Comparison of ENCODE assay signal across 25 cellular contexts in genomic region chr15:28129261-28129848, GRCh38. TPM values are rescaled to one million over a fixed set of nuclear protein-coding genes. Genes with fewer than 3 reads are reported as not detected.
"Had no signal": no experiment of that assay in that cellular context is flagged by ENCODE, and none has a peak within 500 bp of the region (broad histone marks: within the 10 kb centered on the region; RNA-seq: fewer than 3 reads in every experiment).

No MANE protein-coding gene starts in this region.

- H3K4me3 ChIP-seq: breast epithelium, lower lobe of right lung, neural progenitor cell, sigmoid colon, smooth muscle cell, upper lobe of left lung had no signal

- H3K4me1 Mint-ChIP-seq: activated naive CD8-positive, alpha-beta T cell treated with anti-CD3 and anti-CD28 coated beads for 36 hours; activated T-helper 17 cell treated with anti-CD3 and anti-CD28 coated beads, Interleukin-2, amount 50 U/mL, for 72 hours; neural progenitor cell had no signal

- H3K9me3 Mint-ChIP-seq: activated CD4-positive, alpha-beta memory T cell treated with anti-CD3 and anti-CD28 coated beads, Interleukin-2, amount 10 ng/mL, durations not matched to agents 7 days and 5 days; activated CD4-positive, alpha-beta T cell treated with anti-CD3 and anti-CD28 coated beads, Interleukin-2, amount 10 ng/mL, durations not matched to agents 24 days and 14 days; activated naive CD8-positive, alpha-beta T cell treated with anti-CD3 and anti-CD28 coated beads for 36 hours; activated T-helper 17 cell treated with anti-CD3 and anti-CD28 coated beads, Interleukin-2, amount 50 U/mL, for 72 hours; naive thymus-derived CD4-positive, alpha-beta T cell; neural progenitor cell; T-cell; T-helper 2 cell treated with Interferon-gamma antibody and Interleukin-4, amounts not matched to agents 5 μg/mL and 100 μg/mL, for 36 hours had no signal

- ATAC-seq: activated CD4-positive, CD25-positive, alpha-beta regulatory T cell treated with anti-CD3 and anti-CD28 coated beads, Interleukin-2, amount 50 U/mL, for 24 hours; activated CD8-positive, alpha-beta memory T cell treated with anti-CD3 and anti-CD28 coated beads, Interleukin-2, amount 10 ng/mL, durations not matched to agents 7 days and 5 days; activated T-helper 17 cell treated with anti-CD3 and anti-CD28 coated beads, Interleukin-2, amount 50 U/mL, for 72 hours; esophagus mucosa; left colon; lower lobe of right lung; naive thymus-derived CD4-positive, alpha-beta T cell; T-cell had no signal

- H3K4me1 ChIP-seq: breast epithelium, neural progenitor cell, sigmoid colon, upper lobe of left lung had no signal

- H3K9me3 ChIP-seq: breast epithelium, lower lobe of right lung, sigmoid colon, upper lobe of left lung had no signal

- H3K4me2 ChIP-seq: neural progenitor cell, smooth muscle cell had no signal

- H3K27ac Mint-ChIP-seq: activated CD4-positive, alpha-beta memory T cell treated with anti-CD3 and anti-CD28 coated beads, Interleukin-2, amount 10 ng/mL, durations not matched to agents 7 days and 5 days; activated CD4-positive, alpha-beta T cell treated with anti-CD3 and anti-CD28 coated beads, Interleukin-2, amount 10 ng/mL, durations not matched to agents 24 days and 14 days; activated CD8-positive, alpha-beta memory T cell treated with anti-CD3 and anti-CD28 coated beads, Interleukin-2, amount 10 ng/mL, durations not matched to agents 7 days and 5 days; activated naive CD8-positive, alpha-beta T cell treated with anti-CD3 and anti-CD28 coated beads for 36 hours; activated T-helper 17 cell treated with anti-CD3 and anti-CD28 coated beads, Interleukin-2, amount 50 U/mL, for 72 hours; neural progenitor cell; T-helper 2 cell treated with Interferon-gamma antibody and Interleukin-4, amounts not matched to agents 5 μg/mL and 100 μg/mL, for 36 hours had no signal

- H3K4me3 Mint-ChIP-seq: activated CD4-positive, alpha-beta memory T cell treated with anti-CD3 and anti-CD28 coated beads, Interleukin-2, amount 10 ng/mL, durations not matched to agents 7 days and 5 days; activated CD4-positive, alpha-beta T cell treated with anti-CD3 and anti-CD28 coated beads, Interleukin-2, amount 10 ng/mL, durations not matched to agents 24 days and 14 days; activated CD8-positive, alpha-beta memory T cell treated with anti-CD3 and anti-CD28 coated beads, Interleukin-2, amount 10 ng/mL, durations not matched to agents 7 days and 5 days; activated naive CD8-positive, alpha-beta T cell treated with anti-CD3 and anti-CD28 coated beads for 36 hours; activated T-helper 17 cell treated with anti-CD3 and anti-CD28 coated beads, Interleukin-2, amount 50 U/mL, for 72 hours; naive thymus-derived CD4-positive, alpha-beta T cell; neural progenitor cell; T-cell; T-helper 2 cell treated with Interferon-gamma antibody and Interleukin-4, amounts not matched to agents 5 μg/mL and 100 μg/mL, for 36 hours had no signal

- H3K27me3 ChIP-seq: breast epithelium, neural progenitor cell, sigmoid colon, upper lobe of left lung had no signal

- H3K36me3 ChIP-seq: breast epithelium had no signal

- DNase-seq: activated CD4-positive, alpha-beta memory T cell treated with anti-CD3 and anti-CD28 coated beads, Interleukin-2, amount 10 ng/mL, durations not matched to agents 7 days and 5 days; activated CD4-positive, alpha-beta T cell treated with anti-CD3 and anti-CD28 coated beads, Interleukin-2, amount 10 ng/mL, durations not matched to agents 24 days and 14 days; activated CD8-positive, alpha-beta memory T cell treated with anti-CD3 and anti-CD28 coated beads, Interleukin-2, amount 10 ng/mL, durations not matched to agents 7 days and 5 days; activated naive CD8-positive, alpha-beta T cell treated with anti-CD3 and anti-CD28 coated beads for 36 hours; cerebellar nuclear complex; cortex of kidney; effector CD8-positive, alpha-beta T cell; islet precursor cell; left colon; lower lobe of right lung; naive thymus-derived CD4-positive, alpha-beta T cell; sigmoid colon; stimulated activated CD4-positive, alpha-beta T cell treated with anti-CD3 and anti-CD28 coated beads, Interleukin-15, amount 100 ng/mL, for 24 hours; stimulated activated naive CD4-positive, alpha-beta T cell; T-cell; upper lobe of left lung had no signal

- H3K9ac ChIP-seq: neural progenitor cell had no signal

- H3K27me3 Mint-ChIP-seq: activated CD4-positive, alpha-beta memory T cell treated with anti-CD3 and anti-CD28 coated beads, Interleukin-2, amount 10 ng/mL, durations not matched to agents 7 days and 5 days; activated CD4-positive, alpha-beta T cell treated with anti-CD3 and anti-CD28 coated beads, Interleukin-2, amount 10 ng/mL, durations not matched to agents 24 days and 14 days; activated CD8-positive, alpha-beta memory T cell treated with anti-CD3 and anti-CD28 coated beads, Interleukin-2, amount 10 ng/mL, durations not matched to agents 7 days and 5 days; activated naive CD8-positive, alpha-beta T cell treated with anti-CD3 and anti-CD28 coated beads for 36 hours; activated T-helper 17 cell treated with anti-CD3 and anti-CD28 coated beads, Interleukin-2, amount 50 U/mL, for 72 hours; naive thymus-derived CD4-positive, alpha-beta T cell; T-cell had no signal

- H3K27ac ChIP-seq: breast epithelium, lower lobe of right lung, neural progenitor cell, sigmoid colon, upper lobe of left lung, VCaP had no signal

RNA-seq across cellular contexts. Expression of gene OCA2, which starts 30.2 kb away (rescaled TPM):
- total RNA-seq: activated CD4-positive, alpha-beta memory T cell treated with anti-CD3 and anti-CD28 coated beads, Interleukin-2, amount 10 ng/mL, durations not matched to agents 7 days and 5 days; activated CD4-positive, alpha-beta T cell treated with anti-CD3 and anti-CD28 coated beads, Interleukin-2, amount 10 ng/mL, durations not matched to agents 24 days and 14 days; activated CD8-positive, alpha-beta memory T cell treated with anti-CD3 and anti-CD28 coated beads, Interleukin-2, amount 10 ng/mL, durations not matched to agents 7 days and 5 days; activated naive CD8-positive, alpha-beta T cell treated with anti-CD3 and anti-CD28 coated beads for 36 hours; activated T-helper 17 cell treated with anti-CD3 and anti-CD28 coated beads, Interleukin-2, amount 50 U/mL, for 72 hours; mesenteric fat pad; naive thymus-derived CD4-positive, alpha-beta T cell; smooth muscle cell had no signal
- polyA plus RNA-seq: naive thymus-derived CD4-positive, alpha-beta T cell had no signal
